In the genomic region with DNA sequence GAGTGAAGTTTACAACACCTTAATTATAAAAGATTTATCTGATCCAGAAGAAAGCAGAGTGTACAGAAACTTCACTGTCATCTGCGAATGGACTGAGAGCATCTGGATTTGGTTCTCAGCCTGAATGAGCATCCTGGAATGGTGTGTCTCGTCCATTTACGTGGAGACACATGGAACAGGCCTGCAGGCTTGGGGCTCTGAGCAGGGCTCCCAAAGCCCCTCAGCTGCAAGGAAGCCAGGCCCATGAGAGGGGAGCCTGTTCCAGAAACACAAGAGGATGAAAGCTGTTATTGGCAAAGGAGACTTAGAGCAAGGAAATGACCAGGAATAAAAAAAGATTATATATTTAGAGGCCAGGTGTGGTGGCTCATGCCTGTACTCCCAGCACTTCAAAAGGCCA, we compare ENCODE assay signal across 10 cellular contexts. TPM values are rescaled to one million over a fixed set of nuclear protein-coding genes. Genes with fewer than 3 reads are reported as not detected.
DNase-seq lines count a peak whose midpoint lies in the region; ATAC-seq and TF ChIP-seq lines count a peak whose summit lies in the region.
"Had no signal": no experiment of that assay in that cellular context is flagged by ENCODE, and none has a peak within 500 bp of the region (broad histone marks: within the 10 kb centered on the region; RNA-seq: fewer than 3 reads in every experiment).

No MANE protein-coding gene starts in this region.

- H3K27ac Mint-ChIP-seq in stimulated activated naive CD8-positive, alpha-beta T cell treated with anti-CD3 and anti-CD28 coated beads, Interleukin-15, Interleukin-2, amounts not matched to agents 100 ng/mL and 50 ng/mL, for 24 hours = no peak overlapping the region
- peak overlapping the region; percentile 94 for H3K27ac Mint-ChIP-seq in T-cell
- peak overlapping the region; percentile 55 for H3K27ac Mint-ChIP-seq in glutamatergic neuron (ENCODE audit: unreplicated experiment)

- ATAC-seq in stimulated activated naive CD8-positive, alpha-beta T cell treated with anti-CD3 and anti-CD28 coated beads, Interleukin-15, Interleukin-2, amounts not matched to agents 100 U/mL and 50 U/mL, for 24 hours = no peak
- no peak for ATAC-seq in T-cell (replicated peaks in 1 of 4)
- no peak for ATAC-seq in GM21825 (IDR thresholded peaks at IDR 0.05; ENCODE audit: unreplicated experiment)
- ATAC-seq in GM18870 (IDR thresholded peaks at IDR 0.05; ENCODE audit: unreplicated experiment) = no peak

- no peak for DNase-seq in stimulated activated naive CD8-positive, alpha-beta T cell treated with anti-CD3 and anti-CD28 coated beads, Interleukin-15, Interleukin-2, amounts not matched to agents 100 U/mL and 50 U/mL, for 24 hours
- DNase-seq in T-cell (no peak), glutamatergic neuron (no peak), ureter (ENCODE audit: low spot score) (no peak), AG08395 (ENCODE audit: low spot score) (no peak)
- DNase-seq: T1000 had no signal

- peak overlapping the region; percentile 58 for H3K4me3 Mint-ChIP-seq in stimulated activated naive CD8-positive, alpha-beta T cell treated with anti-CD3 and anti-CD28 coated beads, Interleukin-15, Interleukin-2, amounts not matched to agents 100 ng/mL and 50 ng/mL, for 24 hours
- H3K4me3 Mint-ChIP-seq in T-cell (peak overlapping the region; percentile 77 to 80 (median 78)), glutamatergic neuron (ENCODE audit: unreplicated experiment) (no peak overlapping the region)

- POLR2A ChIA-PET in T-cell (lab: Charles Lee) = no interaction called here

- peaks cover 38% of the 10 kb centered on the region for H3K36me3 Mint-ChIP-seq in stimulated activated naive CD8-positive, alpha-beta T cell treated with anti-CD3 and anti-CD28 coated beads, Interleukin-15, Interleukin-2, amounts not matched to agents 100 ng/mL and 50 ng/mL, for 24 hours (ENCODE audit: low read depth)
- H3K36me3 Mint-ChIP-seq in T-cell (peaks cover 37% of the 10 kb centered on the region), glutamatergic neuron (ENCODE audit: unreplicated experiment) (peaks cover 3% of the 10 kb centered on the region)

- H3K9me3 Mint-ChIP-seq in stimulated activated naive CD8-positive, alpha-beta T cell treated with anti-CD3 and anti-CD28 coated beads, Interleukin-15, Interleukin-2, amounts not matched to agents 100 ng/mL and 50 ng/mL, for 24 hours = no peaks in the 10 kb centered on the region
- peaks cover 0 to under 1% (median 0%) of the 10 kb centered on the region in 3 donors for H3K9me3 Mint-ChIP-seq in T-cell
- H3K9me3 Mint-ChIP-seq in glutamatergic neuron (ENCODE audit: unreplicated experiment) = peaks cover 7% of the 10 kb centered on the region

- peaks cover 59% of the 10 kb centered on the region for H3K4me1 Mint-ChIP-seq in stimulated activated naive CD8-positive, alpha-beta T cell treated with anti-CD3 and anti-CD28 coated beads, Interleukin-15, Interleukin-2, amounts not matched to agents 100 ng/mL and 50 ng/mL, for 24 hours (ENCODE audit: low read depth)
- peaks cover 56 to 59% (median 57%) of the 10 kb centered on the region in 3 donors for H3K4me1 Mint-ChIP-seq in T-cell
- peaks cover 13% of the 10 kb centered on the region for H3K4me1 Mint-ChIP-seq in glutamatergic neuron (ENCODE audit: low read depth, unreplicated experiment)

- H3K27me3 Mint-ChIP-seq in stimulated activated naive CD8-positive, alpha-beta T cell treated with anti-CD3 and anti-CD28 coated beads, Interleukin-15, Interleukin-2, amounts not matched to agents 100 ng/mL and 50 ng/mL, for 24 hours = no peaks in the 10 kb centered on the region
- H3K27me3 Mint-ChIP-seq in T-cell (no peaks in the 10 kb centered on the region), glutamatergic neuron (ENCODE audit: unreplicated experiment) (peaks cover 4% of the 10 kb centered on the region)

- no peak for TF ChIP-seq CTCF in glutamatergic neuron (IDR thresholded peaks at IDR 0.05; ENCODE audit: partially characterized antibody, unreplicated experiment)

- CTCF ChIA-PET in T-cell (lab: Charles Lee) = no interaction called here

RNA-seq across cellular contexts. Expression of a gene that starts 22.1 kb away (rescaled TPM):
- total RNA-seq in T-cell (under 1 TPM; 0.09 to 0.70 (median 0.28) TPM), glutamatergic neuron (ENCODE audit: unreplicated experiment) (2.9 TPM), ureter (not detected)
- total RNA-seq: mammary epithelial cell had no signal

RNA-seq across cellular contexts. Expression of a gene that starts 28.0 kb away (rescaled TPM):
- total RNA-seq in T-cell (10 to 100 TPM; 70.9 to 91.0 (median 82.1) TPM), glutamatergic neuron (ENCODE audit: unreplicated experiment) (95.2 TPM), ureter (73.4 TPM)
